ENCODE assay signal across 19 cellular contexts in the genomic region with DNA sequence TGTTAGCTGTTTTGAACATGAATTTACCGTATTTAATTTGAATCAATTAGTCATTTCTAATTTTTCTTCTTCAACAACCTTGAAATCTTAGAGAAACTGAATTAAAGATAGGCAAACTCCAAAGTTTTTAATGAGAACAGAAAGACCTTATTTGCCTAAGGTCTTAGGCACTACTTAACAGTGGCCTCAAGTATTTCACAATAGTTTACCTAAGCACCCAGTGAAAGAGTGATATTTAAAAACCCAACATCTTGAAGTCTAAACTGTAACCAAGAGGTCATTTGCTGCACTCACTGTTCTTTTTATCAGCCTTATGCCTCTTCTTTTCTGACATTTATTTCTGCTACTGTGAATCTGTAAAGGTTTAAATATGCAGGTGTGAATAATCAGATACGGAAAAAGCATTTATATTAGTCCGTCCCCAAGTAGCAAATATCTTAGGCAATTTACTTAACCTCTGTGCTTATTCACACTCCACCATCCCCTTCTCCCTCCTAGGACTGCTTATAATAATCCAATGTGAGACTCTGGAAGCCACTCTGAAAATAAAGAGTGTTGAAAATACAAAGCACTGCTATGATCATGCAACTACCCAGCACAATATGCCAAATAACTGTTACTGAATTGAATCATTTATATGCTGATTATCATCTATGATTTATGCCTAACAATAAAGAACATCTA.
"Had no signal": no experiment of that assay in that cellular context is flagged by ENCODE, and none has a peak within 500 bp of the region (broad histone marks: within the 10 kb centered on the region; RNA-seq: fewer than 3 reads in every experiment).

No MANE protein-coding gene starts in this region.

- DNase-seq: activated CD4-positive, alpha-beta T cell treated with anti-CD3 and anti-CD28 coated beads, Interleukin-2, amount 50 U/mL, for 1 hour; activated CD4-positive, CD25-positive, alpha-beta regulatory T cell treated with anti-CD3 and anti-CD28 coated beads, Interleukin-2, amount 50 U/mL, for 72 hours; activated CD8-positive, alpha-beta T cell treated with anti-CD3 and anti-CD28 coated beads, Interleukin-2, amount 10 ng/mL, durations not matched to agents 7 days and 5 days; activated gamma-delta T cell; activated naive CD4-positive, alpha-beta T cell treated with anti-CD3 and anti-CD28 coated beads, Interleukin-2, amount 50 U/mL, for 16 hours; activated naive CD8-positive, alpha-beta T cell treated with anti-CD3 and anti-CD28 coated beads, Interleukin-2, amount 50 U/mL, for 24 hours; body of pancreas; dermis blood vessel endothelial cell; effector memory CD4-positive, alpha-beta T cell; head of caudate nucleus; naive thymus-derived CD4-positive, alpha-beta T cell; spleen; stimulated activated CD4-positive, alpha-beta T cell treated with anti-CD3 and anti-CD28 coated beads, Interleukin-4, amount 100 ng/mL, for 1 hour; stimulated activated naive CD4-positive, alpha-beta T cell treated with Interleukin-2 at 50 U/mL for 16 hours; T-cell had no signal

- H3K27ac ChIP-seq: body of pancreas, esophagus muscularis mucosa, neural progenitor cell, spleen, thoracic aorta, VCaP had no signal

- H3K4me3 ChIP-seq: body of pancreas, esophagus muscularis mucosa, neural progenitor cell, spleen, thoracic aorta had no signal

- ATAC-seq: activated CD8-positive, alpha-beta T cell treated with anti-CD3 and anti-CD28 coated beads, Interleukin-2, amount 10 ng/mL, durations not matched to agents 7 days and 5 days; activated naive CD8-positive, alpha-beta T cell treated with anti-CD3 and anti-CD28 coated beads, Interleukin-2, amount 50 U/mL, for 24 hours; body of pancreas; naive thymus-derived CD4-positive, alpha-beta T cell; T-cell had no signal

- H3K9ac ChIP-seq: neural progenitor cell had no signal

- H3K36me3 ChIP-seq: esophagus muscularis mucosa, spleen, thoracic aorta had no signal

- H3K9me3 ChIP-seq: body of pancreas, esophagus muscularis mucosa, spleen, thoracic aorta had no signal

- H3K4me1 ChIP-seq: body of pancreas had no signal

- H3K4me2 ChIP-seq: neural progenitor cell had no signal

- H2AFZ ChIP-seq: neural progenitor cell had no signal

- H3K27me3 ChIP-seq: body of pancreas, esophagus muscularis mucosa, neural progenitor cell, spleen had no signal
